Comparison of ENCODE assay signal across 1 cellular context in the genomic region with DNA sequence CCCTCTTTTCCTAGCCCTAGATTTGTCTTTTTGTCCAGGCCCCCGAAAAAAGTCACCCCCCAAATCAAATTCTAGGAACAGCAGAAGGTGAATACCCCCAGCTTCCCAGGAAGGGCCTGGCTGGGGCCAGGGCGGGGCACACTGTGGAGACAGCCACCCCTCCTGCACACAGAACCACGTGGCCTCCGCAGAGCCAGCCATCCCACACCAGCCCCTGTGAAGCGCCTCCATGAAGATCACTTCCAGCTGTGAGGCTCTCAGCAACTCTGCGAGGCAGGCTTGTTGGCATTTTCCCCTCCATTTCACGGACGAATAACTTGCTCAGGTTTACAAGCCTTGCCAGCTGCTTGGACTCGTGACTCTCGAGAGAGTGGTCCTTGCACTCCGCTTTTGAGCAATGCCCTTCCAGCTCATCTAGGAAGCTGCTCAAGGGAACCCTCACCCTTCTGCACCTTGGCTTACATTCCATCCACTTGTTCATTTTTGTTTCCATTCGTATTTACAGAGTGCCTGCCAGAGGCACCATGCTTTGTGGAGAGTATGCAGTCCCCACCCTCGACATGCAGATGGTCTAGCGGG.
TF ChIP-seq lines count a peak whose summit lies in the region.

No MANE protein-coding gene starts in this region.

TF ChIP-seq in GM23338, 12 proteins besides CTCF, POLR2A, EP300 and RAD21 (continued from another document):
- TF ChIP-seq, protein P1, sequence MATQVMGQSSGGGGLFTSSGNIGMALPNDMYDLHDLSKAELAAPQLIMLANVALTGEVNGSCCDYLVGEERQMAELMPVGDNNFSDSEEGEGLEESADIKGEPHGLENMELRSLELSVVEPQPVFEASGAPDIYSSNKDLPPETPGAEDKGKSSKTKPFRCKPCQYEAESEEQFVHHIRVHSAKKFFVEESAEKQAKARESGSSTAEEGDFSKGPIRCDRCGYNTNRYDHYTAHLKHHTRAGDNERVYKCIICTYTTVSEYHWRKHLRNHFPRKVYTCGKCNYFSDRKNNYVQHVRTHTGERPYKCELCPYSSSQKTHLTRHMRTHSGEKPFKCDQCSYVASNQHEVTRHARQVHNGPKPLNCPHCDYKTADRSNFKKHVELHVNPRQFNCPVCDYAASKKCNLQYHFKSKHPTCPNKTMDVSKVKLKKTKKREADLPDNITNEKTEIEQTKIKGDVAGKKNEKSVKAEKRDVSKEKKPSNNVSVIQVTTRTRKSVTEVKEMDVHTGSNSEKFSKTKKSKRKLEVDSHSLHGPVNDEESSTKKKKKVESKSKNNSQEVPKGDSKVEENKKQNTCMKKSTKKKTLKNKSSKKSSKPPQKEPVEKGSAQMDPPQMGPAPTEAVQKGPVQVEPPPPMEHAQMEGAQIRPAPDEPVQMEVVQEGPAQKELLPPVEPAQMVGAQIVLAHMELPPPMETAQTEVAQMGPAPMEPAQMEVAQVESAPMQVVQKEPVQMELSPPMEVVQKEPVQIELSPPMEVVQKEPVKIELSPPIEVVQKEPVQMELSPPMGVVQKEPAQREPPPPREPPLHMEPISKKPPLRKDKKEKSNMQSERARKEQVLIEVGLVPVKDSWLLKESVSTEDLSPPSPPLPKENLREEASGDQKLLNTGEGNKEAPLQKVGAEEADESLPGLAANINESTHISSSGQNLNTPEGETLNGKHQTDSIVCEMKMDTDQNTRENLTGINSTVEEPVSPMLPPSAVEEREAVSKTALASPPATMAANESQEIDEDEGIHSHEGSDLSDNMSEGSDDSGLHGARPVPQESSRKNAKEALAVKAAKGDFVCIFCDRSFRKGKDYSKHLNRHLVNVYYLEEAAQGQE (IDR thresholded peaks at IDR 0.05; ENCODE audit: unreplicated experiment) = no peak
- TF ChIP-seq EZH2phosphoT487 (IDR thresholded peaks at IDR 0.05; ENCODE audit: unreplicated experiment) = no peak
- no peak for TF ChIP-seq STAT1 (IDR thresholded peaks at IDR 0.05; ENCODE audit: unreplicated experiment)
- TF ChIP-seq ZNF331 (CRISPR knock-in tag; IDR thresholded peaks at IDR 0.05; ENCODE audit: low read depth) = no peak
- no peak for TF ChIP-seq CREB1 (CRISPR knock-in tag; IDR thresholded peaks at IDR 0.05; ENCODE audit: low read depth)
- TF ChIP-seq, protein P2, sequence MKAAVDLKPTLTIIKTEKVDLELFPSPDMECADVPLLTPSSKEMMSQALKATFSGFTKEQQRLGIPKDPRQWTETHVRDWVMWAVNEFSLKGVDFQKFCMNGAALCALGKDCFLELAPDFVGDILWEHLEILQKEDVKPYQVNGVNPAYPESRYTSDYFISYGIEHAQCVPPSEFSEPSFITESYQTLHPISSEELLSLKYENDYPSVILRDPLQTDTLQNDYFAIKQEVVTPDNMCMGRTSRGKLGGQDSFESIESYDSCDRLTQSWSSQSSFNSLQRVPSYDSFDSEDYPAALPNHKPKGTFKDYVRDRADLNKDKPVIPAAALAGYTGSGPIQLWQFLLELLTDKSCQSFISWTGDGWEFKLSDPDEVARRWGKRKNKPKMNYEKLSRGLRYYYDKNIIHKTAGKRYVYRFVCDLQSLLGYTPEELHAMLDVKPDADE (IDR thresholded peaks at IDR 0.05) = no peak
- no peak for TF ChIP-seq POLR2AphosphoS5 (IDR thresholded peaks at IDR 0.05; ENCODE audit: low read depth)
- no peak for TF ChIP-seq ZNF114 (CRISPR knock-in tag; IDR thresholded peaks at IDR 0.05)
- TF ChIP-seq EZH2 (IDR thresholded peaks at IDR 0.05; ENCODE audit: low read depth, unreplicated experiment) = no peak
- no peak for TF ChIP-seq JUNB (IDR thresholded peaks at IDR 0.05; ENCODE audit: unreplicated experiment)
